ENCODE assay signal across 13 cellular contexts in genomic region chr16:2466667-2467300, GRCh38. TPM values are rescaled to one million over a fixed set of nuclear protein-coding genes. Genes with fewer than 3 reads are reported as not detected.
A peak's percentile ranks its signal among the peaks of the same experiment; 100 is the strongest.
DNase-seq lines count a peak whose midpoint lies in the region; ATAC-seq and TF ChIP-seq lines count a peak whose summit lies in the region.
"Had no signal": no experiment of that assay in that cellular context is flagged by ENCODE, and none has a peak within 500 bp of the region (broad histone marks: within the 10 kb centered on the region; RNA-seq: fewer than 3 reads in every experiment).

No MANE protein-coding gene starts in this region.

- peaks cover 1% of the 10 kb centered on the region; the same call in 1 of the 2 replicates for H3K79me2 ChIP-seq in GM23338 (replicated peaks; ENCODE audit: insufficient read depth)
- no peaks in the 10 kb centered on the region for H3K79me2 ChIP-seq in SU-DHL-6 (ENCODE audit: insufficient read depth, low read length)

- H2BK12ac ChIP-seq in mesenchymal stem cell (ENCODE audit: low read length in 2 of 2), result peak overlapping the region in 1 of 2 experiments; percentile 24

- H3K9me3 Mint-ChIP-seq in GM23338, result no peaks in the 10 kb centered on the region
- H3K9me3 Mint-ChIP-seq: activated T-helper 2 cell treated with anti-CD3 and anti-CD28 coated beads, Interferon-gamma antibody, Interleukin-2, Interleukin-4, amounts not matched to agents 10 μg/mL and 5 μg/mL and 100 μg/mL, durations not matched to agents 14 hours and 24 hours and 36 hours had no signal

- no peak overlapping the region for H3K4me2 ChIP-seq in GM23338
- H3K4me2 ChIP-seq in SU-DHL-6 (ENCODE audit: low read depth, low read length, poor library complexity, severe bottlenecking), result peak overlapping the region; percentile 24
- no peak overlapping the region for H3K4me2 ChIP-seq in mesenchymal stem cell (ENCODE audit: low read length, poor library complexity, severe bottlenecking)

- H3K4me3 ChIP-seq in A673 (ENCODE audit: low read depth, low read length, poor library complexity, severe bottlenecking), result no peak overlapping the region
- H3K4me3 ChIP-seq in GM23338, result peak overlapping the region; percentile 71; the same call in 1 of the 2 replicates
- no peak overlapping the region for H3K4me3 ChIP-seq in SU-DHL-6 (ENCODE audit: insufficient read depth, low read length, poor library complexity, severe bottlenecking)
- no peak overlapping the region for H3K4me3 ChIP-seq in mesenchymal stem cell (ENCODE audit: insufficient read depth in 1 of 2, low read depth in 1 of 2, low read length in 2 of 2)
- peak overlapping the region in 1 of 2 donors; percentile 70 for H3K4me3 ChIP-seq in ascending aorta

- H3K9me2 ChIP-seq in GM23338 (ENCODE audit: insufficient read depth) (no peaks in the 10 kb centered on the region), SU-DHL-6 (replicated peaks; ENCODE audit: insufficient read depth, low read length) (no peaks in the 10 kb centered on the region)

- H3K27ac ChIP-seq in A673 (ENCODE audit: low read depth, low read length, poor library complexity, severe bottlenecking) (peak overlapping the region; percentile 97), GM23338 (ENCODE audit: low read depth) (no peak overlapping the region), SU-DHL-6 (ENCODE audit: low read depth, low read length) (peak overlapping the region; percentile 75), mesenchymal stem cell (ENCODE audit: low read length, poor library complexity, severe bottlenecking) (no peak overlapping the region), ascending aorta (no peak overlapping the region)
- H3K27ac ChIP-seq: pancreas, spleen had no signal

- no peaks in the 10 kb centered on the region for H3K9me3 ChIP-seq in A673 (ENCODE audit: low read depth, low read length, poor library complexity, severe bottlenecking)
- H3K9me3 ChIP-seq in SU-DHL-6 (ENCODE audit: insufficient read depth, low read length), result no peaks in the 10 kb centered on the region
- H3K9me3 ChIP-seq in mesenchymal stem cell (ENCODE audit: control insufficient read depth, low read length), result no peaks in the 10 kb centered on the region
- no peaks in the 10 kb centered on the region for H3K9me3 ChIP-seq in ascending aorta
- H3K9me3 ChIP-seq: body of pancreas, pancreas, spleen had no signal

- no peak overlapping the region for H2AK5ac ChIP-seq in mesenchymal stem cell (ENCODE audit: low read length, severe bottlenecking)

- CTCF ChIA-PET in A673 (lab: Charles Lee), result no interaction called here

- H3K9ac ChIP-seq in SU-DHL-6 (ENCODE audit: low read length), result peak overlapping the region; percentile 65
- H3K9ac ChIP-seq in mesenchymal stem cell (ENCODE audit: low read length), result peak overlapping the region; percentile 77

- H3K4me3 Mint-ChIP-seq in GM23338, result peak overlapping the region; percentile 61; the same call in 1 of the 3 replicates

- peak overlapping the region in 1 of 2 experiments; percentile 32 for H3K4ac ChIP-seq in mesenchymal stem cell (ENCODE audit: low read depth in 1 of 2, low read length in 2 of 2)

- H2BK120ac ChIP-seq in mesenchymal stem cell (ENCODE audit: low read depth, low read length), result no peak overlapping the region

- no peak overlapping the region for H4K8ac ChIP-seq in mesenchymal stem cell (ENCODE audit: low read length)

- H3K4me1 Mint-ChIP-seq in GM23338, result peaks cover 12% of the 10 kb centered on the region

- H3K27ac Mint-ChIP-seq in GM23338, result no peak overlapping the region
- H3K27ac Mint-ChIP-seq: activated T-helper 2 cell treated with anti-CD3 and anti-CD28 coated beads, Interferon-gamma antibody, Interleukin-2, Interleukin-4, amounts not matched to agents 10 μg/mL and 5 μg/mL and 100 μg/mL, durations not matched to agents 14 hours and 24 hours and 36 hours had no signal

- H3K14ac ChIP-seq in mesenchymal stem cell (ENCODE audit: low read length in 2 of 2), result no peak overlapping the region

- TF ChIP-seq CTCF in A673 (conservative IDR thresholded peaks at IDR 0.05; ENCODE audit: low read depth, low read length) (no peak), GM23338 (conservative IDR thresholded peaks at IDR 0.05; ENCODE audit: low read depth in 2 of 2) (no peak), SU-DHL-6 (IDR thresholded peaks at IDR 0.05; ENCODE audit: insufficient read depth, low read length, poor library complexity, severe bottlenecking) (no peak), ascending aorta (IDR thresholded peaks at IDR 0.05) (no peak)

- peaks cover 45% of the 10 kb centered on the region for H3K4me1 ChIP-seq in A673 (ENCODE audit: insufficient read depth, low read length, poor library complexity, severe bottlenecking)
- H3K4me1 ChIP-seq in GM23338 (ENCODE audit: insufficient read depth), result peaks cover 15% of the 10 kb centered on the region
- peaks cover 39% of the 10 kb centered on the region for H3K4me1 ChIP-seq in mesenchymal stem cell (ENCODE audit: control insufficient read depth, insufficient read depth, low read depth, low read length)
- peaks cover 7 to 25% of the 10 kb centered on the region in 2 donors for H3K4me1 ChIP-seq in ascending aorta

- no peak overlapping the region for H2BK5ac ChIP-seq in mesenchymal stem cell (ENCODE audit: low read depth, low read length, poor library complexity, severe bottlenecking)

- BruUV-seq in A673 (replicated peaks; lab: Mats Ljungman, UMichigan), result no TSS peak

- H3K18ac ChIP-seq in mesenchymal stem cell (ENCODE audit: low read depth in 1 of 2, low read length in 2 of 2), result peak overlapping the region in 1 of 2 experiments; percentile 28

- peaks cover 10% of the 10 kb centered on the region for H3K36me3 Mint-ChIP-seq in GM23338 (ENCODE audit: low read depth)

- H2AFZ ChIP-seq in GM23338 (no peak overlapping the region), SU-DHL-6 (ENCODE audit: low read depth, low read length, severe bottlenecking) (no peak overlapping the region), mesenchymal stem cell (ENCODE audit: low read depth, low read length) (peak overlapping the region; percentile 36)

- no peak for ATAC-seq in GM23338

- H3K27me3 ChIP-seq in A673 (replicated peaks; ENCODE audit: insufficient read depth, low read depth, low read length, poor library complexity) (no peaks in the 10 kb centered on the region), GM23338 (ENCODE audit: insufficient read depth) (peaks cover 39% of the 10 kb centered on the region), SU-DHL-6 (ENCODE audit: low read length) (no peaks in the 10 kb centered on the region), mesenchymal stem cell (ENCODE audit: control insufficient read depth in 1 of 2, insufficient read depth in 1 of 2, low read length in 2 of 2) (peaks cover 19 to 20% of the 10 kb centered on the region in 2 experiments), ascending aorta (peaks cover 4% of the 10 kb centered on the region)
- H3K27me3 ChIP-seq: body of pancreas had no signal

- peaks cover 20% of the 10 kb centered on the region for H3F3A ChIP-seq in GM23338 (replicated peaks; ENCODE audit: low read depth)
- H3F3A ChIP-seq in SU-DHL-6 (ENCODE audit: insufficient read depth), result peaks cover 13% of the 10 kb centered on the region; the same call in 1 of the 2 replicates

- peak overlapping the region in 1 of 2 experiments; percentile 26 for H3K23ac ChIP-seq in mesenchymal stem cell (ENCODE audit: low read length in 2 of 2)

- H3K79me1 ChIP-seq in mesenchymal stem cell (replicated peaks; ENCODE audit: low read length, poor library complexity, severe bottlenecking), result no peaks in the 10 kb centered on the region

- H4K20me1 ChIP-seq in GM23338 (replicated peaks; ENCODE audit: insufficient read depth) (no peaks in the 10 kb centered on the region; the same call in 1 of the 2 replicates), SU-DHL-6 (ENCODE audit: low read depth, low read length) (no peaks in the 10 kb centered on the region)

- no peak overlapping the region for H4K91ac ChIP-seq in mesenchymal stem cell (ENCODE audit: low read length)

- peaks cover 33% of the 10 kb centered on the region for H3K27me3 Mint-ChIP-seq in GM23338 (ENCODE audit: insufficient read depth, low read depth, poor library complexity)

- H3K36me3 ChIP-seq in A673 (ENCODE audit: insufficient read depth, low read length, poor library complexity, severe bottlenecking), result peaks cover 8% of the 10 kb centered on the region
- H3K36me3 ChIP-seq in GM23338 (ENCODE audit: insufficient read depth), result no peaks in the 10 kb centered on the region
- H3K36me3 ChIP-seq in SU-DHL-6 (ENCODE audit: low read length), result no peaks in the 10 kb centered on the region
- H3K36me3 ChIP-seq in mesenchymal stem cell (ENCODE audit: control insufficient read depth in 1 of 2, insufficient read depth in 2 of 2, low read depth in 1 of 2, low read length in 2 of 2), result peaks cover 0 to 6% of the 10 kb centered on the region in 2 experiments
- H3K36me3 ChIP-seq in ascending aorta, result no peaks in the 10 kb centered on the region
- H3K36me3 ChIP-seq: pancreas, spleen had no signal

- H2BK15ac ChIP-seq in mesenchymal stem cell (ENCODE audit: low read depth, poor library complexity, severe bottlenecking), result no peak overlapping the region

- intact Hi-C loops in A673 (cut with micrococcal nuclease; ENCODE audit: unreplicated experiment) (no loop called here), ascending aorta (cut with DNase I) (no loop called here)

- 91% methylated on average over 22 of the region's 22 CpGs for WGBS in mesenchymal stem cell

- POLR2A ChIA-PET in A673 (lab: Charles Lee; ENCODE audit: low non-redundant PET), result no interaction called here

- DNase-seq in A673 (ENCODE audit: low spot score) (no peak), GM23338 (ENCODE audit: low spot score) (no peak), mesenchymal stem cell (no peak), iPS-NIHi11 (ENCODE audit: low spot score) (no peak), ascending aorta (ENCODE audit: low spot score in 2 of 2) (no peak)
- DNase-seq in activated naive CD4-positive, alpha-beta T cell treated with Interleukin-2 at 50 U/mL for 16 hours, result no peak
- DNase-seq in activated CD8-positive, alpha-beta memory T cell treated with anti-CD3 and anti-CD28 coated beads for 24 hours, result no peak
- DNase-seq: spleen, T-helper 9 cell had no signal

RNA-seq across cellular contexts. Expression of gene NTN3, which starts 4.3 kb away (rescaled TPM):
- total RNA-seq in A673 (2021), result 1.6 and 2.9 TPM in 2 replicates
- 1.7 and 3.0 TPM in 2 replicates for total RNA-seq in GM23338 (2014; rRNA removed; shearing (Covaris generic))
- 0.10 TPM in 1 of 2 replicates, not detected in the other for polyA plus RNA-seq in GM23338 (2016; fragmentation: Nextera tagmentation; extraction: Ambion mirVana)
- 0.14 TPM for polyA plus RNA-seq in mesenchymal stem cell (2013, experiment 1 of 2)
- polyA plus RNA-seq in mesenchymal stem cell (2013, experiment 2 of 2), result 0.15 TPM
- not detected for total RNA-seq in ascending aorta
- total RNA-seq: activated T-helper 2 cell treated with anti-CD3 and anti-CD28 coated beads, Interferon-gamma antibody, Interleukin-2, Interleukin-4, amounts not matched to agents 10 μg/mL and 5 μg/mL and 100 μg/mL, durations not matched to agents 14 hours and 24 hours and 36 hours; body of pancreas had no signal

RNA-seq across cellular contexts. Expression of gene TEDC2, which starts 6.9 kb away (rescaled TPM):
- total RNA-seq in A673 (2021), result 48.5 and 51.9 TPM in 2 replicates
- total RNA-seq in GM23338 (2014; rRNA removed; shearing (Covaris generic)), result 86.5 and 98.9 TPM in 2 replicates
- polyA plus RNA-seq in GM23338 (2016; fragmentation: Nextera tagmentation; extraction: Ambion mirVana), result 50.2 and 50.6 TPM in 2 replicates
- 3.4 TPM for polyA plus RNA-seq in mesenchymal stem cell (2013, experiment 1 of 2)
- 3.5 TPM for polyA plus RNA-seq in mesenchymal stem cell (2013, experiment 2 of 2)
- total RNA-seq in ascending aorta, result not detected
- total RNA-seq: body of pancreas had no signal

RNA-seq across cellular contexts. Expression of gene TBC1D24, which starts 8.1 kb away (rescaled TPM):
- 24.2 and 27.1 TPM in 2 replicates for total RNA-seq in A673 (2021)
- 19.3 and 21.0 TPM in 2 replicates for total RNA-seq in GM23338 (2014; rRNA removed; shearing (Covaris generic))
- 5.4 and 6.1 TPM in 2 replicates for polyA plus RNA-seq in GM23338 (2016; fragmentation: Nextera tagmentation; extraction: Ambion mirVana)
- 4.9 TPM for polyA plus RNA-seq in mesenchymal stem cell (2013, experiment 1 of 2)
- polyA plus RNA-seq in mesenchymal stem cell (2013, experiment 2 of 2), result 4.1 TPM
- total RNA-seq in ascending aorta, result 22.5 TPM

RNA-seq across cellular contexts. Expression of gene CCNF, which starts 37.5 kb away (rescaled TPM):
- 71.7 and 76.1 TPM in 2 replicates for total RNA-seq in A673 (2021)
- 53.0 and 54.2 TPM in 2 replicates for total RNA-seq in GM23338 (2014; rRNA removed; shearing (Covaris generic))
- polyA plus RNA-seq in GM23338 (2016; fragmentation: Nextera tagmentation; extraction: Ambion mirVana), result 21.2 and 24.5 TPM in 2 replicates
- polyA plus RNA-seq in mesenchymal stem cell (2013, experiment 1 of 2), result 2.7 TPM
- 2.7 TPM for polyA plus RNA-seq in mesenchymal stem cell (2013, experiment 2 of 2)
- 0.43 TPM for total RNA-seq in ascending aorta

RNA-seq across cellular contexts. Expression of gene ATP6V0C, which starts 47.0 kb away (rescaled TPM):
- total RNA-seq in A673 (2021), result 231 and 252 TPM in 2 replicates
- total RNA-seq in GM23338 (2014; rRNA removed; shearing (Covaris generic)), result 98.2 and 109 TPM in 2 replicates
- 154 and 162 TPM in 2 replicates for polyA plus RNA-seq in GM23338 (2016; fragmentation: Nextera tagmentation; extraction: Ambion mirVana)
- polyA plus RNA-seq in mesenchymal stem cell (2013, experiment 1 of 2), result 498 TPM
- polyA plus RNA-seq in mesenchymal stem cell (2013, experiment 2 of 2), result 484 TPM
- 91.9 TPM for total RNA-seq in ascending aorta

Comparison
In these comparisons a context has a peak if more than half of its experiments do, and no peak if none do; other contexts are left out.
1. H3K27ac ChIP-seq: peak in A673 (single experiment) and SU-DHL-6 (single experiment); none in GM23338 (single experiment), mesenchymal stem cell (single experiment) and ascending aorta (0 of 2).
2. RNA of gene TEDC2, which starts 6.9 kb away (total RNA-seq): 86.5 to 98.9 TPM in GM23338 and 48.5 to 51.9 TPM in A673; not detected in ascending aorta (single experiment); every median in the first group is over 10 times any median in the second.